ENCODE assay signal across 8 cellular contexts in genomic region chr3:13894812-13895154, GRCh38. TPM values are rescaled to one million over a fixed set of nuclear protein-coding genes. Genes with fewer than 3 reads are reported as not detected.
DNase-seq lines count a peak whose midpoint lies in the region; ATAC-seq, FAIRE-seq and TF ChIP-seq lines count a peak whose summit lies in the region.

No MANE protein-coding gene starts in this region.

- H3K9ac ChIP-seq in astrocyte (ENCODE audit: low read length) = peak overlapping the region; percentile 80

- H3K36me3 ChIP-seq in astrocyte (ENCODE audit: insufficient read depth, low read length) (no peaks in the 10 kb centered on the region), right lobe of liver (no peaks in the 10 kb centered on the region), testis (ENCODE audit: low read depth, missing control alignments) (no peaks in the 10 kb centered on the region)

- no peaks in the 10 kb centered on the region for H4K20me1 ChIP-seq in astrocyte (ENCODE audit: insufficient read depth, low read length)

- ATAC-seq in right lobe of liver (no peak), HG02938 (IDR thresholded peaks at IDR 0.05; ENCODE audit: unreplicated experiment) (no peak)

- H3K9me3 Mint-ChIP-seq in activated CD4-positive, alpha-beta T cell treated with anti-CD3 and anti-CD28 coated beads, Interleukin-2, amount 10 ng/mL, durations not matched to agents 24 days and 14 days = peaks cover 6% of the 10 kb centered on the region
- H3K9me3 Mint-ChIP-seq in astrocyte (ENCODE audit: unreplicated experiment) = peaks cover 28% of the 10 kb centered on the region

- H3K4me3 ChIP-seq in astrocyte (ENCODE audit: insufficient read depth, low read depth, low read length) = peak overlapping the region; percentile 59
- peak overlapping the region; percentile 41 to 73 (median 58) for H3K4me3 ChIP-seq in right lobe of liver
- H3K4me3 ChIP-seq in testis = peak overlapping the region; percentile 70 to 77

- TF ChIP-seq POLR2A in right lobe of liver (IDR thresholded peaks at IDR 0.05) = no peak
- no peak for TF ChIP-seq POLR2A in testis (IDR thresholded peaks at IDR 0.05)

- H3K4me1 ChIP-seq in astrocyte (ENCODE audit: insufficient read depth, low read length) (peaks cover 11% of the 10 kb centered on the region), right lobe of liver (peaks cover 0 to 8% (median 2%) of the 10 kb centered on the region in 4 donors), testis (peaks cover 11% of the 10 kb centered on the region)

- no peak for DNase-seq in activated CD4-positive, alpha-beta T cell treated with anti-CD3 and anti-CD28 coated beads, Interleukin-2, amount 10 ng/mL, durations not matched to agents 24 days and 14 days
- DNase-seq in activated CD4-positive, alpha-beta T cell treated with anti-CD3 and anti-CD28 coated beads, Interleukin-2, amount 50 U/mL, for 4 hours = no peak
- DNase-seq in astrocyte (ENCODE audit: low read depth) (no peak), right lobe of liver (no peak), testis (no peak), DMS79 (lab: John Stamatoyannopoulos, UW) (no peak), NCI-H1092 (lab: John Stamatoyannopoulos, UW) (no peak)

- peak overlapping the region; percentile 98 for H3K4me2 ChIP-seq in astrocyte (ENCODE audit: low read length)

- no peaks in the 10 kb centered on the region for H3K79me2 ChIP-seq in astrocyte (ENCODE audit: insufficient read depth, low read length)

- H3K27ac Mint-ChIP-seq in activated CD4-positive, alpha-beta T cell treated with anti-CD3 and anti-CD28 coated beads, Interleukin-2, amount 10 ng/mL, durations not matched to agents 24 days and 14 days = peak overlapping the region; percentile 76
- no peak overlapping the region for H3K27ac Mint-ChIP-seq in astrocyte (ENCODE audit: unreplicated experiment)

- H3K27me3 Mint-ChIP-seq in activated CD4-positive, alpha-beta T cell treated with anti-CD3 and anti-CD28 coated beads, Interleukin-2, amount 10 ng/mL, durations not matched to agents 24 days and 14 days = peaks cover 2% of the 10 kb centered on the region
- H3K27me3 Mint-ChIP-seq in astrocyte (ENCODE audit: low read depth, unreplicated experiment) = peaks cover 20% of the 10 kb centered on the region

- H3K9me3 ChIP-seq in astrocyte (ENCODE audit: insufficient read depth, low read depth, low read length) = peaks cover 3% of the 10 kb centered on the region
- H3K9me3 ChIP-seq in right lobe of liver = no peaks in the 10 kb centered on the region
- H3K9me3 ChIP-seq in testis = no peaks in the 10 kb centered on the region

- intact Hi-C loops in activated CD4-positive, alpha-beta T cell treated with anti-CD3 and anti-CD28 coated beads, Interleukin-2, amount 10 ng/mL, durations not matched to agents 24 days and 14 days (cut with micrococcal nuclease) = loop anchor here (1.0 to 10.0 kb wide), 5 partner anchors 14 to 758 kb away; partner anchors contain the start of genes CCDC174, CHCHD4 and WNT7A
- intact Hi-C loops in right lobe of liver (cut with DNase I) = loop anchor here in 1 of 2 donors (10.0 kb wide), 2 partner anchors 280 to 570 kb away; partner anchors contain the start of genes LSM3 and XPC
- intact Hi-C loops in testis (cut with DNase I; ENCODE audit: low total_unique reads) = no loop called here

- peak overlapping the region; percentile 90 for H3K4me3 Mint-ChIP-seq in activated CD4-positive, alpha-beta T cell treated with anti-CD3 and anti-CD28 coated beads, Interleukin-2, amount 10 ng/mL, durations not matched to agents 24 days and 14 days
- peak overlapping the region; percentile 88 for H3K4me3 Mint-ChIP-seq in astrocyte (ENCODE audit: unreplicated experiment)

- H3K36me3 Mint-ChIP-seq in activated CD4-positive, alpha-beta T cell treated with anti-CD3 and anti-CD28 coated beads, Interleukin-2, amount 10 ng/mL, durations not matched to agents 24 days and 14 days (ENCODE audit: low read depth) = peaks cover 1% of the 10 kb centered on the region
- peaks cover 3% of the 10 kb centered on the region for H3K36me3 Mint-ChIP-seq in astrocyte (ENCODE audit: low read depth, unreplicated experiment)

- H3K4me1 Mint-ChIP-seq in activated CD4-positive, alpha-beta T cell treated with anti-CD3 and anti-CD28 coated beads, Interleukin-2, amount 10 ng/mL, durations not matched to agents 24 days and 14 days = peaks cover 25% of the 10 kb centered on the region
- H3K4me1 Mint-ChIP-seq in astrocyte (ENCODE audit: low read depth, unreplicated experiment) = no peaks in the 10 kb centered on the region

- FAIRE-seq in astrocyte (lab: Jason Lieb, UNC) = no peak

- peak overlapping the region; percentile 93 for H2AFZ ChIP-seq in astrocyte (ENCODE audit: low read depth, low read length)

- H3K27ac ChIP-seq in astrocyte (ENCODE audit: low read depth, low read length) = no peak overlapping the region
- H3K27ac ChIP-seq in right lobe of liver = no peak overlapping the region
- no peak overlapping the region for H3K27ac ChIP-seq in testis

- no peak for TF ChIP-seq CTCF in astrocyte (IDR thresholded peaks at IDR 0.05; ENCODE audit: insufficient read depth, low read depth, low read length)
- no peak for TF ChIP-seq CTCF in right lobe of liver (IDR thresholded peaks at IDR 0.05)
- TF ChIP-seq CTCF in testis (IDR thresholded peaks at IDR 0.05) = no peak

- H3K27me3 ChIP-seq in astrocyte (ENCODE audit: insufficient read depth, low read length) (peaks cover 9% of the 10 kb centered on the region), right lobe of liver (no peaks in the 10 kb centered on the region), testis (no peaks in the 10 kb centered on the region)

- 48% methylated on average over 14 of the region's 20 CpGs for WGBS in right lobe of liver (ENCODE audit: insufficient coverage, low coverage, low lambda C conversion rate, missing lambda C conversion rate)
- 27 to 34% methylated on average over 3 to 20 of the region's 20 CpGs for WGBS in testis, 2 donors

RNA-seq across cellular contexts. Expression of gene WNT7A, which starts 14.9 kb away (rescaled TPM):
- 0.05 TPM in 1 of 2 replicates, not detected in the other for total RNA-seq in activated CD4-positive, alpha-beta T cell treated with anti-CD3 and anti-CD28 coated beads, Interleukin-2, amount 10 ng/mL, durations not matched to agents 24 days and 14 days
- total RNA-seq in astrocyte (0.46 and 1.7 TPM in 2 replicates), right lobe of liver (not detected), testis (1 to 10 TPM; 1.1 TPM)
- 3.3 TPM for polyA plus RNA-seq in testis (ENCODE audit: insufficient read depth, low read depth, low replicate concordance)
